11 cellular contexts compared by ENCODE assay signal in the genomic region with DNA sequence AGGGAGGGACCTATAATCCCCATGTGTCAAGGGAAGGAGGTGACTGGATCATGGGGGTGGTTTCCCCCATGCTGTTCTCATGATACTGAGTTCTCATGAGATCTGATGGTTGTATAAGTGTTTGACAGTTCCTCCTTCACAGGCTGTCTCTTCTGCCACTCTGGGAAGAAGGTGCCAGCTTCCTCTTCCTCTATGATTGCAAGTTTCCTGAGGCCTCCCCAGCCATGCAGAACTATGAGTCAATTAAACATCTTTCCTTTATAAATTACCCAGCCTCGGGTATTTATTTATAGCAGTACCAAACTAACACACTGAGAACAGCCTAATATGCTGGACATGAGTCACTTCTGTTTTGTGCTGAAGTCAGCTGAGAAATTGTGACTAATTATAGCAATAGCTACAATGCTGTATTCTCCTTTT.
DNase-seq lines count a peak whose midpoint lies in the region; ATAC-seq and TF ChIP-seq lines count a peak whose summit lies in the region.
"Had no signal": no experiment of that assay in that cellular context is flagged by ENCODE, and none has a peak within 500 bp of the region (broad histone marks: within the 10 kb centered on the region; RNA-seq: fewer than 3 reads in every experiment).

No MANE protein-coding gene starts in this region.

- H3K79me2 ChIP-seq in GM23338 (replicated peaks; ENCODE audit: insufficient read depth): no peaks in the 10 kb centered on the region

- H3K36me3 Mint-ChIP-seq in T-helper 17 cell (ENCODE audit: low read depth): no peaks in the 10 kb centered on the region
- H3K36me3 Mint-ChIP-seq in stimulated activated naive B cell treated with anti-CD40 and anti-IgM and Interleukin-4, amounts not matched to agents 10 μg/mL and 1 μg/mL and 100 μg/mL, for 72 hours: peaks cover 2 to 3% of the 10 kb centered on the region in 2 donors
- H3K36me3 Mint-ChIP-seq in GM23338 (ENCODE audit: low read depth): no peaks in the 10 kb centered on the region

- H3K4me3 ChIP-seq in GM23338: no peak overlapping the region
- H3K4me3 ChIP-seq: body of pancreas, transverse colon had no signal

- H3K9me3 ChIP-seq in T-helper 17 cell (ENCODE audit: control insufficient read depth, low read length, poor library complexity, severe bottlenecking): no peaks in the 10 kb centered on the region
- H3K9me3 ChIP-seq: body of pancreas, transverse colon had no signal

- H3K27ac Mint-ChIP-seq in T-helper 17 cell (no peak overlapping the region), GM23338 (no peak overlapping the region)
- peak overlapping the region; percentile 70 for H3K27ac Mint-ChIP-seq in stimulated activated naive B cell treated with anti-CD40 and anti-IgM and Interleukin-4, amounts not matched to agents 10 μg/mL and 1 μg/mL and 100 μg/mL, for 72 hours

- H3K27ac ChIP-seq in foreskin keratinocyte (no peak overlapping the region), GM23338 (ENCODE audit: low read depth) (no peak overlapping the region)
- H3K27ac ChIP-seq: body of pancreas, transverse colon had no signal

- H3K27me3 ChIP-seq in foreskin keratinocyte: no peaks in the 10 kb centered on the region
- no peaks in the 10 kb centered on the region for H3K27me3 ChIP-seq in GM23338 (ENCODE audit: insufficient read depth)
- H3K27me3 ChIP-seq: body of pancreas, transverse colon had no signal

- H3K4me1 ChIP-seq in foreskin keratinocyte (peaks cover 4% of the 10 kb centered on the region), GM23338 (ENCODE audit: insufficient read depth) (no peaks in the 10 kb centered on the region)
- H3K4me1 ChIP-seq: body of pancreas, transverse colon had no signal

- peaks cover 3 to 5% of the 10 kb centered on the region in 2 donors for H3K9me3 Mint-ChIP-seq in stimulated activated naive B cell treated with anti-CD40 and anti-IgM and Interleukin-4, amounts not matched to agents 10 μg/mL and 1 μg/mL and 100 μg/mL, for 72 hours
- H3K9me3 Mint-ChIP-seq in GM23338: no peaks in the 10 kb centered on the region

- H3K9me2 ChIP-seq in GM23338 (ENCODE audit: insufficient read depth): no peaks in the 10 kb centered on the region

- TF ChIP-seq CTCF in foreskin keratinocyte (conservative IDR thresholded peaks at IDR 0.05): no peak
- no peak for TF ChIP-seq CTCF in GM23338 (conservative IDR thresholded peaks at IDR 0.05; ENCODE audit: low read depth in 2 of 2)

- no peak overlapping the region for H2AFZ ChIP-seq in GM23338

- no peaks in the 10 kb centered on the region for H3K36me3 ChIP-seq in GM23338 (ENCODE audit: insufficient read depth)
- H3K36me3 ChIP-seq: transverse colon had no signal

- ATAC-seq in T-helper 17 cell: peak; percentile 49
- ATAC-seq in foreskin keratinocyte: peak; percentile 98
- peak; percentile 83 to 93 for ATAC-seq in stimulated activated naive B cell treated with anti-CD40 and anti-IgM and Interleukin-4, amounts not matched to agents 10 μg/mL and 1 μg/mL and 100 μg/mL, for 72 hours (replicated peaks)
- ATAC-seq in GM19455 (IDR thresholded peaks at IDR 0.05; ENCODE audit: unreplicated experiment): no peak
- ATAC-seq in GM23338: no peak
- ATAC-seq: body of pancreas had no signal

- no peaks in the 10 kb centered on the region for H3F3A ChIP-seq in GM23338 (replicated peaks; ENCODE audit: low read depth)

- H3K4me1 Mint-ChIP-seq in T-helper 17 cell: no peaks in the 10 kb centered on the region
- peaks cover 14 to 22% of the 10 kb centered on the region in 2 donors for H3K4me1 Mint-ChIP-seq in stimulated activated naive B cell treated with anti-CD40 and anti-IgM and Interleukin-4, amounts not matched to agents 10 μg/mL and 1 μg/mL and 100 μg/mL, for 72 hours
- peaks cover 13% of the 10 kb centered on the region for H3K4me1 Mint-ChIP-seq in GM23338

- H3K4me2 ChIP-seq in GM23338: no peak overlapping the region

- H3K27me3 Mint-ChIP-seq in T-helper 17 cell (peaks cover 9% of the 10 kb centered on the region), GM23338 (ENCODE audit: insufficient read depth, low read depth, poor library complexity) (no peaks in the 10 kb centered on the region)
- no peaks in the 10 kb centered on the region for H3K27me3 Mint-ChIP-seq in stimulated activated naive B cell treated with anti-CD40 and anti-IgM and Interleukin-4, amounts not matched to agents 10 μg/mL and 1 μg/mL and 100 μg/mL, for 72 hours

- H3K4me3 Mint-ChIP-seq in T-helper 17 cell: no peak overlapping the region
- no peak overlapping the region for H3K4me3 Mint-ChIP-seq in stimulated activated naive B cell treated with anti-CD40 and anti-IgM and Interleukin-4, amounts not matched to agents 10 μg/mL and 1 μg/mL and 100 μg/mL, for 72 hours
- H3K4me3 Mint-ChIP-seq in GM23338: no peak overlapping the region

- DNase-seq in HCEC 1CT (peak; percentile 74), T-helper 17 cell (no peak), foreskin keratinocyte (peak; percentile 36 to 75), GM23338 (ENCODE audit: low spot score) (no peak), HUDEP-2 (lab: John Stamatoyannopoulos, UW; ENCODE audit: unreplicated experiment in 76 of 76) (no peak), germinal center (ENCODE audit: low spot score) (no peak)
- peak; percentile 27 for DNase-seq in stimulated activated naive B cell treated with anti-CD40 and anti-IgM and Interleukin-4, amounts not matched to agents 10 μg/mL and 1 μg/mL and 100 μg/mL, for 72 hours
- DNase-seq: NCI-H345, transverse colon had no signal

- H4K20me1 ChIP-seq in GM23338 (replicated peaks; ENCODE audit: insufficient read depth): no peaks in the 10 kb centered on the region

TF ChIP-seq in GM23338, 12 proteins besides CTCF, POLR2A, EP300 and RAD21 (continues in another document):
- TF ChIP-seq CREB1 (CRISPR knock-in tag; IDR thresholded peaks at IDR 0.05; ENCODE audit: low read depth) (no peak), EZH2 (IDR thresholded peaks at IDR 0.05; ENCODE audit: low read depth, unreplicated experiment) (no peak), STAT1 (IDR thresholded peaks at IDR 0.05; ENCODE audit: unreplicated experiment) (no peak)
- TF ChIP-seq, protein P1, sequence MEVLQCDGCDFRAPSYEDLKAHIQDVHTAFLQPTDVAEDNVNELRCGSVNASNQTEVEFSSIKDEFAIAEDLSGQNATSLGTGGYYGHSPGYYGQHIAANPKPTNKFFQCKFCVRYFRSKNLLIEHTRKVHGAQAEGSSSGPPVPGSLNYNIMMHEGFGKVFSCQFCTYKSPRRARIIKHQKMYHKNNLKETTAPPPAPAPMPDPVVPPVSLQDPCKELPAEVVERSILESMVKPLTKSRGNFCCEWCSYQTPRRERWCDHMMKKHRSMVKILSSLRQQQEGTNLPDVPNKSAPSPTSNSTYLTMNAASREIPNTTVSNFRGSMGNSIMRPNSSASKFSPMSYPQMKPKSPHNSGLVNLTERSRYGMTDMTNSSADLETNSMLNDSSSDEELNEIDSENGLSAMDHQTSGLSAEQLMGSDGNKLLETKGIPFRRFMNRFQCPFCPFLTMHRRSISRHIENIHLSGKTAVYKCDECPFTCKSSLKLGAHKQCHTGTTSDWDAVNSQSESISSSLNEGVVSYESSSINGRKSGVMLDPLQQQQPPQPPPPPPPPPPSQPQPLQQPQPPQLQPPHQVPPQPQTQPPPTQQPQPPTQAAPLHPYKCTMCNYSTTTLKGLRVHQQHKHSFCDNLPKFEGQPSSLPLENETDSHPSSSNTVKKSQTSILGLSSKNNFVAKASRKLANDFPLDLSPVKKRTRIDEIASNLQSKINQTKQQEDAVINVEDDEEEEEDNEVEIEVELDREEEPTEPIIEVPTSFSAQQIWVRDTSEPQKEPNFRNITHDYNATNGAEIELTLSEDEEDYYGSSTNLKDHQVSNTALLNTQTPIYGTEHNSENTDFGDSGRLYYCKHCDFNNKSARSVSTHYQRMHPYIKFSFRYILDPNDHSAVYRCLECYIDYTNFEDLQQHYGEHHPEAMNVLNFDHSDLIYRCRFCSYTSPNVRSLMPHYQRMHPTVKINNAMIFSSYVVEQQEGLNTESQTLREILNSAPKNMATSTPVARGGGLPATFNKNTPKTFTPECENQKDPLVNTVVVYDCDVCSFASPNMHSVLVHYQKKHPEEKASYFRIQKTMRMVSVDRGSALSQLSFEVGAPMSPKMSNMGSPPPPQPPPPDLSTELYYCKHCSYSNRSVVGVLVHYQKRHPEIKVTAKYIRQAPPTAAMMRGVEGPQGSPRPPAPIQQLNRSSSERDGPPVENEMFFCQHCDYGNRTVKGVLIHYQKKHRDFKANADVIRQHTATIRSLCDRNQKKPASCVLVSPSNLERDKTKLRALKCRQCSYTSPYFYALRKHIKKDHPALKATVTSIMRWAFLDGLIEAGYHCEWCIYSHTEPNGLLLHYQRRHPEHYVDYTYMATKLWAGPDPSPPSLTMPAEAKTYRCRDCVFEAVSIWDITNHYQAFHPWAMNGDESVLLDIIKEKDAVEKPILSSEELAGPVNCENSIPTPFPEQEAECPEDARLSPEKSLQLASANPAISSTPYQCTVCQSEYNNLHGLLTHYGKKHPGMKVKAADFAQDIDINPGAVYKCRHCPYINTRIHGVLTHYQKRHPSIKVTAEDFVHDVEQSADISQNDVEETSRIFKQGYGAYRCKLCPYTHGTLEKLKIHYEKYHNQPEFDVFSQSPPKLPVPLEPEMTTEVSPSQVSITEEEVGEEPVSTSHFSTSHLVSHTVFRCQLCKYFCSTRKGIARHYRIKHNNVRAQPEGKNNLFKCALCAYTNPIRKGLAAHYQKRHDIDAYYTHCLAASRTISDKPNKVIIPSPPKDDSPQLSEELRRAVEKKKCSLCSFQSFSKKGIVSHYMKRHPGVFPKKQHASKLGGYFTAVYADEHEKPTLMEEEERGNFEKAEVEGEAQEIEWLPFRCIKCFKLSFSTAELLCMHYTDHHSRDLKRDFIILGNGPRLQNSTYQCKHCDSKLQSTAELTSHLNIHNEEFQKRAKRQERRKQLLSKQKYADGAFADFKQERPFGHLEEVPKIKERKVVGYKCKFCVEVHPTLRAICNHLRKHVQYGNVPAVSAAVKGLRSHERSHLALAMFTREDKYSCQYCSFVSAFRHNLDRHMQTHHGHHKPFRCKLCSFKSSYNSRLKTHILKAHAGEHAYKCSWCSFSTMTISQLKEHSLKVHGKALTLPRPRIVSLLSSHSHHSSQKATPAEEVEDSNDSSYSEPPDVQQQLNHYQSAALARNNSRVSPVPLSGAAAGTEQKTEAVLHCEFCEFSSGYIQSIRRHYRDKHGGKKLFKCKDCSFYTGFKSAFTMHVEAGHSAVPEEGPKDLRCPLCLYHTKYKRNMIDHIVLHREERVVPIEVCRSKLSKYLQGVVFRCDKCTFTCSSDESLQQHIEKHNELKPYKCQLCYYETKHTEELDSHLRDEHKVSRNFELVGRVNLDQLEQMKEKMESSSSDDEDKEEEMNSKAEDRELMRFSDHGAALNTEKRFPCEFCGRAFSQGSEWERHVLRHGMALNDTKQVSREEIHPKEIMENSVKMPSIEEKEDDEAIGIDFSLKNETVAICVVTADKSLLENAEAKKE (CRISPR knock-in tag; IDR thresholded peaks at IDR 0.05): no peak

Comparison
In these comparisons a context has a peak if more than half of its experiments do, and no peak if none do; other contexts are left out.
1. DNase-seq: peak in HCEC 1CT (single experiment), foreskin keratinocyte (2 of 2) and stimulated activated naive B cell treated with anti-CD40 and anti-IgM and Interleukin-4, amounts not matched to agents 10 μg/mL and 1 μg/mL and 100 μg/mL, for 72 hours (single experiment); none in T-helper 17 cell (0 of 3), GM23338 (single experiment), HUDEP-2 (0 of 76) and germinal center (single experiment).
2. ATAC-seq: peak in T-helper 17 cell (single experiment), foreskin keratinocyte (single experiment) and stimulated activated naive B cell treated with anti-CD40 and anti-IgM and Interleukin-4, amounts not matched to agents 10 μg/mL and 1 μg/mL and 100 μg/mL, for 72 hours (2 of 2); none in GM19455 (single experiment) and GM23338 (single experiment).